ENCODE assay signal across 17 cellular contexts in the genomic region with DNA sequence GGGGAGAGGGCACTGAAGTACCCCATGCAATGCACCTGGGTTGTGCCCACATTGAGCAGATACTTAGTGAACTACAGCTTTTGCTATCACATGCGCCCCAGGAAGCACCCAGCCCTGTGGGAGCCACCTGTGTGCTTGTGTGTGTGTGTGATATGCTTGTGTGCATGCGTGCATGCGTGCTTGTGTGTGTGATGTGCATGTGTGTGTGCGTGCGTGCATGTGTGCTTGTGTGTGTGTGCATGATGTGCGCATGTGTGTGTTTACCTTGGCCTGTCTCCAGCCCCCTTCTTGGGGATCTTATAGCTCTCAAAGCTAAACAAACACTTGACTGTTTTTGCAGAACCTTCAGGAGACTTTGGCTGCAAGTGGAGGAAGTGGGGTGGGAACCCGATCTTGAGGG. TPM values are rescaled to one million over a fixed set of nuclear protein-coding genes. Genes with fewer than 3 reads are reported as not detected.
A peak's percentile ranks its signal among the peaks of the same experiment; 100 is the strongest.
DNase-seq lines count a peak whose midpoint lies in the region; ATAC-seq and TF ChIP-seq lines count a peak whose summit lies in the region.
"Had no signal": no experiment of that assay in that cellular context is flagged by ENCODE, and none has a peak within 500 bp of the region (broad histone marks: within the 10 kb centered on the region; RNA-seq: fewer than 3 reads in every experiment).

No MANE protein-coding gene starts in this region.

- H3K9ac ChIP-seq in endodermal cell (ENCODE audit: extremely low read depth, low read length, poor library complexity, severe bottlenecking): no peak overlapping the region
- H3K9ac ChIP-seq: BLaER1 had no signal

- ATAC-seq in sciatic nerve: no peak

- no peak for TF ChIP-seq CTCF in chondrocyte (IDR thresholded peaks at IDR 0.05)
- no peak for TF ChIP-seq CTCF in endodermal cell (conservative IDR thresholded peaks at IDR 0.05)

- peaks cover 36% of the 10 kb centered on the region for H3K27me3 Mint-ChIP-seq in chondrocyte (ENCODE audit: low read depth)
- H3K27me3 Mint-ChIP-seq in endodermal cell (ENCODE audit: insufficient read depth): peaks cover 6% of the 10 kb centered on the region
- H3K27me3 Mint-ChIP-seq: activated CD4-positive, alpha-beta memory T cell treated with anti-CD3 and anti-CD28 coated beads, Interleukin-2, amount 10 ng/mL, durations not matched to agents 7 days and 5 days; stimulated activated naive CD8-positive, alpha-beta T cell treated with anti-CD3 and anti-CD28 coated beads, Interleukin-15, Interleukin-2, amounts not matched to agents 100 ng/mL and 50 ng/mL, for 24 hours had no signal

- DNase-seq in H4 (ENCODE audit: low spot score): peak; percentile 27
- peak; percentile 28 to 55 for DNase-seq in NCI-H187 (lab: John Stamatoyannopoulos, UW)
- DNase-seq in chondrocyte (ENCODE audit: low spot score): peak; percentile 73
- peak; percentile 54 for DNase-seq in sciatic nerve (ENCODE audit: low spot score)
- no peak for DNase-seq in endodermal cell
- no peak for DNase-seq in erythroblast (lab: John Stamatoyannopoulos, UW)
- DNase-seq in SW480 (ENCODE audit: low spot score): no peak
- DNase-seq: activated CD4-positive, alpha-beta memory T cell treated with anti-CD3 and anti-CD28 coated beads, Interleukin-2, amount 10 ng/mL, durations not matched to agents 7 days and 5 days; cerebellar nuclear complex; HCEC 1CT; immature natural killer cell; NCI-H1930; OCI-M1 had no signal

- H3K36me3 Mint-ChIP-seq in chondrocyte (ENCODE audit: low read depth) (no peaks in the 10 kb centered on the region), endodermal cell (ENCODE audit: low read depth) (no peaks in the 10 kb centered on the region)
- H3K36me3 Mint-ChIP-seq: immature natural killer cell had no signal

- H3K4me1 Mint-ChIP-seq in chondrocyte (ENCODE audit: low read depth): no peaks in the 10 kb centered on the region
- H3K4me1 Mint-ChIP-seq in endodermal cell: peaks cover 2% of the 10 kb centered on the region

- intact Hi-C loops in sciatic nerve (cut with DNase I): no loop called here

- 98 to 100% methylated on average over 2 to 7 of the region's 7 CpGs for WGBS in endodermal cell (ENCODE audit: insufficient coverage in 1 of 2, insufficient read length in 1 of 2), 2 experiments

- no peaks in the 10 kb centered on the region for H3K36me3 ChIP-seq in endodermal cell (ENCODE audit: control insufficient read depth, insufficient read depth, low read length)
- H3K36me3 ChIP-seq: BLaER1 had no signal

- no peaks in the 10 kb centered on the region for H3K4me1 ChIP-seq in endodermal cell (ENCODE audit: control insufficient read depth, insufficient read depth, low read length)

- H3K4me3 ChIP-seq in endodermal cell (ENCODE audit: low read length): no peak overlapping the region
- H3K4me3 ChIP-seq: BLaER1, smooth muscle cell had no signal

- no peak overlapping the region for H3K27ac ChIP-seq in endodermal cell (ENCODE audit: low read depth, low read length)
- H3K27ac ChIP-seq: BLaER1 had no signal

- H3K4me3 Mint-ChIP-seq in chondrocyte (ENCODE audit: unreplicated experiment) (no peak overlapping the region), endodermal cell (no peak overlapping the region)
- H3K4me3 Mint-ChIP-seq: activated CD4-positive, alpha-beta memory T cell treated with anti-CD3 and anti-CD28 coated beads, Interleukin-2, amount 10 ng/mL, durations not matched to agents 7 days and 5 days; immature natural killer cell; stimulated activated naive CD8-positive, alpha-beta T cell treated with anti-CD3 and anti-CD28 coated beads, Interleukin-15, Interleukin-2, amounts not matched to agents 100 ng/mL and 50 ng/mL, for 24 hours had no signal

- H3K27ac Mint-ChIP-seq in chondrocyte (ENCODE audit: unreplicated experiment) (no peak overlapping the region), endodermal cell (no peak overlapping the region)
- H3K27ac Mint-ChIP-seq: activated CD4-positive, alpha-beta memory T cell treated with anti-CD3 and anti-CD28 coated beads, Interleukin-2, amount 10 ng/mL, durations not matched to agents 7 days and 5 days; immature natural killer cell; stimulated activated naive CD8-positive, alpha-beta T cell treated with anti-CD3 and anti-CD28 coated beads, Interleukin-15, Interleukin-2, amounts not matched to agents 100 ng/mL and 50 ng/mL, for 24 hours had no signal

- H3K9me3 ChIP-seq in endodermal cell (ENCODE audit: control insufficient read depth, low read length): no peaks in the 10 kb centered on the region
- H3K9me3 ChIP-seq: BLaER1 had no signal

- H3K9me3 Mint-ChIP-seq in chondrocyte (ENCODE audit: low read depth) (no peaks in the 10 kb centered on the region), endodermal cell (no peaks in the 10 kb centered on the region)
- H3K9me3 Mint-ChIP-seq: activated CD4-positive, alpha-beta memory T cell treated with anti-CD3 and anti-CD28 coated beads, Interleukin-2, amount 10 ng/mL, durations not matched to agents 7 days and 5 days; immature natural killer cell; stimulated activated naive CD8-positive, alpha-beta T cell treated with anti-CD3 and anti-CD28 coated beads, Interleukin-15, Interleukin-2, amounts not matched to agents 100 ng/mL and 50 ng/mL, for 24 hours had no signal

- H3K27me3 ChIP-seq in endodermal cell (ENCODE audit: control insufficient read depth, insufficient read depth, low read length, poor library complexity, severe bottlenecking): no peaks in the 10 kb centered on the region
- H3K27me3 ChIP-seq: BLaER1 had no signal

- TF ChIP-seq POLR2A in erythroblast (IDR thresholded peaks at IDR 0.05; ENCODE audit: low read length): no peak

RNA-seq across cellular contexts. Expression of a gene that starts 0.8 kb away (rescaled TPM):
- total RNA-seq in H4 (2014; rRNA removed; shearing (Covaris generic)): 1.0 and 3.6 TPM in 2 replicates
- total RNA-seq in chondrocyte: not detected in 3 replicates
- 44.3 TPM for total RNA-seq in sciatic nerve
- total RNA-seq in endodermal cell: under 1 TPM in 1 of 2 donors, not detected in 1; 0.51 TPM
- 1.0 TPM for polyA plus RNA-seq in endodermal cell (2013, experiment 1 of 2)
- polyA plus RNA-seq in endodermal cell (2013, experiment 2 of 2): 1.1 TPM
- total RNA-seq: activated CD4-positive, alpha-beta memory T cell treated with anti-CD3 and anti-CD28 coated beads, Interleukin-2, amount 10 ng/mL, durations not matched to agents 7 days and 5 days; osteoblast; smooth muscle cell had no signal
- polyA plus RNA-seq: immature natural killer cell, smooth muscle cell had no signal

RNA-seq across cellular contexts. Expression of a gene that starts 6.7 kb away (rescaled TPM):
- 12.0 and 14.9 TPM in 2 replicates for total RNA-seq in H4 (2014; rRNA removed; shearing (Covaris generic))
- total RNA-seq in chondrocyte: 31.6 to 35.7 TPM (median 32.2 TPM) in 3 replicates
- 15.8 TPM for total RNA-seq in sciatic nerve
- 10 to 100 TPM; 25.1 to 32.3 TPM for total RNA-seq in endodermal cell
- polyA plus RNA-seq in endodermal cell (2013, experiment 1 of 2): 12.9 TPM
- polyA plus RNA-seq in endodermal cell (2013, experiment 2 of 2): 13.7 TPM

RNA-seq across cellular contexts. Expression of a gene that starts 31.2 kb away (rescaled TPM):
- 17.0 and 41.5 TPM in 2 replicates for total RNA-seq in H4 (2014; rRNA removed; shearing (Covaris generic))
- total RNA-seq in chondrocyte (10.1 to 11.8 TPM (median 11.3 TPM) in 3 replicates), sciatic nerve (11.5 TPM), endodermal cell (10 to 100 TPM; 12.7 to 14.0 TPM)
- 6.8 TPM for polyA plus RNA-seq in endodermal cell (2013, experiment 1 of 2)
- polyA plus RNA-seq in endodermal cell (2013, experiment 2 of 2): 6.3 TPM

RNA-seq across cellular contexts. Expression of a gene that starts 32.7 kb away (rescaled TPM):
- total RNA-seq in H4 (2014; rRNA removed; shearing (Covaris generic)): 10.5 and 16.6 TPM in 2 replicates
- 8.7 to 11.9 TPM (median 10.7 TPM) in 3 replicates for total RNA-seq in chondrocyte
- 7.8 TPM for total RNA-seq in sciatic nerve
- 10 to 100 TPM in 1 of 2 donors, 1 to 10 TPM in 1; 8.6 to 15.6 TPM for total RNA-seq in endodermal cell
- polyA plus RNA-seq in endodermal cell (2013, experiment 1 of 2): 11.7 TPM
- 10.2 TPM for polyA plus RNA-seq in endodermal cell (2013, experiment 2 of 2)

Comparison
In these comparisons a context has a peak if more than half of its experiments do, and no peak if none do; other contexts are left out.
1. DNase-seq: peak in H4 (single experiment), NCI-H187 (2 of 2), chondrocyte (single experiment) and sciatic nerve (single experiment); none in endodermal cell (single experiment), erythroblast (0 of 2) and SW480 (single experiment).